Comparison of ENCODE assay signal across 1 cellular context in the genomic region with DNA sequence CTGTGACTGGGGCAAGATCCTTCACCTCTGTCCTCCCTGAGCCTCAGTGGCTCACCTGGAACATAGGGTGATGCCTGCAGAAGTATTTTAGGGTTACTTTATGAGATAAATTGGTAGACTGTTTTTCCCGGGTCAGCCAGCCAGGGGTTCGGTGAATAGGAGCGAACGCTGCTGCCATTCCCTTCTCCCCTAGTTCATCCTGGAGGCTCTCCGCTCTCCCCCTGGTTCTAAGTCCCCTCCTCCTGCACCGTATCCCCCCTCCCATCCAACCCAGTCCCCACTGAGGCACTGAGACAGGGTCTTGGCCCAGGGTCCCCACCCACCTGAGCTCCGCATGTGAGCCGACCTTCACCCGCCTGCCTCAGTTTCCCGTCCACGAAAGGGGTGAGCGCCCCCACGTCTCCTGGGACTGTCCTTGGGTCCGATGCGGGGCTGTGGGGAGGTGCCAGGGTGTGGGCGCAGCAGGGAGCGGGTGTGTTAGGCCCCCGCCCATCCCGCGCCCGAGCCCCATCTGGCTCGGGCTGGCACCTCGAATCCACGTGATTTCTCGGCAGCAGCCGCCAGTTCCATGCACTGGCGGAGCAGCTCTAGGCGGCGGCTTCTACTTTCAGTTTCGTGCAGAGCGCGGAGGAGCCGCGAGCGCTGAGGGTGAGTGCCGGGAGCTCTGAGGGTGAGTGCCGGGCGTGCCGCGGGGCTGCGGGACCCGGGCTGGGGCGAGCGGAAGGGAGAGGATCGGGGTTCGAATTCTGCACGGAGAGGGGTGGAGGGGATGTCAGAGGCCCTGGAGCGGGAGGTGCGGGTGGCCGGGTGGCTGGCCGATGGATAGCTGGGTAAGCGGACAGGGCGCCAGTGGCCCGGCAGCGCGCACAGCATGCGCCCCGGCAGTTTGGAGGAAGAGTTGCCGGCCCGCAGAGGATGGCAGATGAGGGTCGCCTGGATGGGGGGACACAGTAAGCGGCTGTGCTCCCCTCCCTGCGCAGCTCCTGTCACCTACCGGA.
TF ChIP-seq lines count a peak whose summit lies in the region.

Gene NLRC5 (plus strand): TSS at position 610 of the 998 bp plus-strand sequence. CDS start 31,156 bp downstream, outside the sequence.

TF ChIP-seq in GM12878, 131 proteins besides CTCF, POLR2A, EP300 and RAD21 (continued from another document):
- TF ChIP-seq NBN (IDR thresholded peaks at IDR 0.05) (peak; percentile 77), WRNIP1 (IDR thresholded peaks at IDR 0.05; ENCODE audit: borderline replicate concordance, low read depth, low read length) (no peak), CBFB (IDR thresholded peaks at IDR 0.05; ENCODE audit: low read depth) (no peak), FOS (IDR thresholded peaks at IDR 0.05; ENCODE audit: borderline replicate concordance, extremely low read depth, insufficient read length) (no peak), SKIL (IDR thresholded peaks at IDR 0.05; ENCODE audit: low read depth, poor library complexity, severe bottlenecking) (no peak), ATF3 (IDR thresholded peaks at IDR 0.05; ENCODE audit: borderline replicate concordance, extremely low read depth, low read depth, low read length) (no peak), TCF7 (IDR thresholded peaks at IDR 0.05; ENCODE audit: borderline replicate concordance) (no peak), GATAD2B (conservative IDR thresholded peaks at IDR 0.05; ENCODE audit: low read depth) (peak; percentile 94), RCOR1 (conservative IDR thresholded peaks at IDR 0.05; ENCODE audit: low read depth, low read length) (no peak), SRF (IDR thresholded peaks at IDR 0.05; ENCODE audit: low read depth in 2 of 2, low read length in 2 of 2) (no peak), PML (IDR thresholded peaks at IDR 0.05; ENCODE audit: low read length) (peak; percentile 25; the same call in 1 of the 2 replicates), SMARCA5 (IDR thresholded peaks at IDR 0.05) (peak; percentile 33), PAX5 (IDR thresholded peaks at IDR 0.05; ENCODE audit: borderline replicate concordance, low read depth, low read length) (no peak), IRF3 (IDR thresholded peaks at IDR 0.05) (no peak), TAF1 (IDR thresholded peaks at IDR 0.05; ENCODE audit: borderline replicate concordance, low read depth, low read length) (peak; percentile 76), ZNF207 (IDR thresholded peaks at IDR 0.05; ENCODE audit: borderline replicate concordance) (no peak), NR2C2 (IDR thresholded peaks at IDR 0.05; ENCODE audit: borderline replicate concordance, control insufficient read depth, insufficient read length, low read depth) (no peak), GABPA (IDR thresholded peaks at IDR 0.05; ENCODE audit: low read depth) (no peak), NFIC (IDR thresholded peaks at IDR 0.05; ENCODE audit: low read depth, low read length) (no peak), BCL11A (IDR thresholded peaks at IDR 0.05; ENCODE audit: low read depth, low read length) (no peak), RELB (IDR thresholded peaks at IDR 0.05; ENCODE audit: low read depth) (peak; percentile 49; the same call in 1 of the 2 replicates)
- TF ChIP-seq, protein P1, sequence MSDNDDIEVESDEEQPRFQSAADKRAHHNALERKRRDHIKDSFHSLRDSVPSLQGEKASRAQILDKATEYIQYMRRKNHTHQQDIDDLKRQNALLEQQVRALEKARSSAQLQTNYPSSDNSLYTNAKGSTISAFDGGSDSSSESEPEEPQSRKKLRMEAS (IDR thresholded peaks at IDR 0.05; ENCODE audit: low read depth, low read length), result peak; percentile 79
- TF ChIP-seq, protein P2, sequence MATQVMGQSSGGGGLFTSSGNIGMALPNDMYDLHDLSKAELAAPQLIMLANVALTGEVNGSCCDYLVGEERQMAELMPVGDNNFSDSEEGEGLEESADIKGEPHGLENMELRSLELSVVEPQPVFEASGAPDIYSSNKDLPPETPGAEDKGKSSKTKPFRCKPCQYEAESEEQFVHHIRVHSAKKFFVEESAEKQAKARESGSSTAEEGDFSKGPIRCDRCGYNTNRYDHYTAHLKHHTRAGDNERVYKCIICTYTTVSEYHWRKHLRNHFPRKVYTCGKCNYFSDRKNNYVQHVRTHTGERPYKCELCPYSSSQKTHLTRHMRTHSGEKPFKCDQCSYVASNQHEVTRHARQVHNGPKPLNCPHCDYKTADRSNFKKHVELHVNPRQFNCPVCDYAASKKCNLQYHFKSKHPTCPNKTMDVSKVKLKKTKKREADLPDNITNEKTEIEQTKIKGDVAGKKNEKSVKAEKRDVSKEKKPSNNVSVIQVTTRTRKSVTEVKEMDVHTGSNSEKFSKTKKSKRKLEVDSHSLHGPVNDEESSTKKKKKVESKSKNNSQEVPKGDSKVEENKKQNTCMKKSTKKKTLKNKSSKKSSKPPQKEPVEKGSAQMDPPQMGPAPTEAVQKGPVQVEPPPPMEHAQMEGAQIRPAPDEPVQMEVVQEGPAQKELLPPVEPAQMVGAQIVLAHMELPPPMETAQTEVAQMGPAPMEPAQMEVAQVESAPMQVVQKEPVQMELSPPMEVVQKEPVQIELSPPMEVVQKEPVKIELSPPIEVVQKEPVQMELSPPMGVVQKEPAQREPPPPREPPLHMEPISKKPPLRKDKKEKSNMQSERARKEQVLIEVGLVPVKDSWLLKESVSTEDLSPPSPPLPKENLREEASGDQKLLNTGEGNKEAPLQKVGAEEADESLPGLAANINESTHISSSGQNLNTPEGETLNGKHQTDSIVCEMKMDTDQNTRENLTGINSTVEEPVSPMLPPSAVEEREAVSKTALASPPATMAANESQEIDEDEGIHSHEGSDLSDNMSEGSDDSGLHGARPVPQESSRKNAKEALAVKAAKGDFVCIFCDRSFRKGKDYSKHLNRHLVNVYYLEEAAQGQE (IDR thresholded peaks at IDR 0.05; ENCODE audit: low read depth, low read length), result no peak
